Comparison of ENCODE assay signal across 1 cellular context in genomic region chr3:72950801-72951200, GRCh38.
TF ChIP-seq lines count a peak whose summit lies in the region.

No MANE protein-coding gene starts in this region.

TF ChIP-seq in WTC11, 78 proteins besides CTCF, POLR2A, EP300 and RAD21 (continued from another document):
- TF ChIP-seq KAT7 (CRISPR knock-in tag; IDR thresholded peaks at IDR 0.05; ENCODE audit: borderline replicate concordance) (no peak), USF1 (CRISPR knock-in tag; IDR thresholded peaks at IDR 0.05) (no peak), ZNF121 (CRISPR knock-in tag; IDR thresholded peaks at IDR 0.05) (no peak), CDX4 (CRISPR knock-in tag; IDR thresholded peaks at IDR 0.05; ENCODE audit: borderline replicate concordance) (no peak), TEAD1 (CRISPR knock-in tag; IDR thresholded peaks at IDR 0.05) (no peak), FOXP1 (CRISPR knock-in tag; IDR thresholded peaks at IDR 0.05; ENCODE audit: borderline replicate concordance) (no peak), TCF7 (CRISPR knock-in tag; IDR thresholded peaks at IDR 0.05; ENCODE audit: low read depth) (no peak), ZNF317 (CRISPR knock-in tag; IDR thresholded peaks at IDR 0.05; ENCODE audit: borderline replicate concordance, low read depth) (no peak), ZNF219 (CRISPR knock-in tag; IDR thresholded peaks at IDR 0.05; ENCODE audit: borderline replicate concordance) (no peak), ZNF512 (CRISPR knock-in tag; IDR thresholded peaks at IDR 0.05; ENCODE audit: borderline replicate concordance) (no peak), CREB1 (CRISPR knock-in tag; IDR thresholded peaks at IDR 0.05) (no peak)
